8 cellular contexts compared by ENCODE assay signal in the genomic region with DNA sequence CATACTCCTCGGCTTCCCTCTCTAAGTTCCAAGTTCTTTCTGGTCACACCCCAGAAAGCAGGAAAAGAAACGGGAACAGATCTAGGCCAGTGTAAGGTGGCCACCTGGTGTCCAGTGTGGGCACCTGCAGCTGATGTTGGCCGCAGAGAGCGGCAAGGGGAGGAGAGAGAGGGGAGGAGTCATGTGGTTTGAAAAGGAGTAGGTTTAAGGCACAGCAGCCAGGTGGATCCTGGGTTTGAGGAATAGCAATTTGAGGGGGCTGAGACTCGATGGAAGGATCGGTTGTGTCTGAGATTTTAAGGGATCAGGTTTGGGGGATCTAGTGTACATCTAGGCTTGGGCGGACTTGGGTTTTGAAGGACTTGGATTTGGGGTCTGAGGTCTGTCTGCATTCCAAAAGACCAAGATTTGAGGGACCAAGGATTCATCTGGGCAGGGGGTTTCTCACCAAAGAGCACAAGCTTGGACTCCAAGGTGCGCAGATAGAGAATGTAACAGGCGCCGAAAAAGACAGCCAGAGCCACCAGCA. TPM values are rescaled to one million over a fixed set of nuclear protein-coding genes. Genes with fewer than 3 reads are reported as not detected.
DNase-seq lines count a peak whose midpoint lies in the region; ATAC-seq and TF ChIP-seq lines count a peak whose summit lies in the region.

No MANE protein-coding gene starts in this region.

- peaks cover 33% of the 10 kb centered on the region for H3K4me1 Mint-ChIP-seq in stimulated activated effector memory CD8-positive, alpha-beta T cell treated with anti-CD3 and anti-CD28 coated beads, Interleukin-12 subunit alpha, Interleukin-12 subunit beta, amount 100 ng/mL, for 72 hours

- peak overlapping the region in 51 of 59 donors; percentile 9 to 95 (median 84) for H3K27ac ChIP-seq in dorsolateral prefrontal cortex

- intact Hi-C loops in dorsolateral prefrontal cortex (cut with DNase I) = loop anchor here (2.0 to 10.0 kb wide), 6 partner anchors 74 to 1513 kb away; a partner anchor contains a TSS

- peaks cover 20% of the 10 kb centered on the region for H3K36me3 Mint-ChIP-seq in stimulated activated effector memory CD8-positive, alpha-beta T cell treated with anti-CD3 and anti-CD28 coated beads, Interleukin-12 subunit alpha, Interleukin-12 subunit beta, amount 100 ng/mL, for 72 hours

- TF ChIP-seq CTCF in AG10803 (conservative IDR thresholded peaks at IDR 0.05; ENCODE audit: low read length) = peak; percentile 73
- peak; percentile 81 for TF ChIP-seq CTCF in GM12875 (IDR thresholded peaks at IDR 0.05; ENCODE audit: borderline replicate concordance, insufficient read depth, low read depth, low read length)
- peak; percentile 46 to 82 (median 72) for TF ChIP-seq CTCF in dorsolateral prefrontal cortex (IDR thresholded peaks at IDR 0.05 in 54 of 56, conservative IDR thresholded peaks at IDR 0.05 in 2 of 56; ENCODE audit: low read depth in 1 of 56, partially characterized antibody in 56 of 56)

- H3K4me3 Mint-ChIP-seq in stimulated activated effector memory CD8-positive, alpha-beta T cell treated with anti-CD3 and anti-CD28 coated beads, Interleukin-12 subunit alpha, Interleukin-12 subunit beta, amount 100 ng/mL, for 72 hours = peak overlapping the region; percentile 82

- ATAC-seq in left lobe of liver (peak; percentile 82), HG02852 (IDR thresholded peaks at IDR 0.05; ENCODE audit: unreplicated experiment) (no peak)
- ATAC-seq in stimulated activated effector memory CD8-positive, alpha-beta T cell treated with anti-CD3 and anti-CD28 coated beads, Interleukin-12 subunit alpha, Interleukin-12 subunit beta, amount 100 ng/mL, for 72 hours = peak; percentile 29

- peak overlapping the region; percentile 85 for H3K27ac Mint-ChIP-seq in stimulated activated effector memory CD8-positive, alpha-beta T cell treated with anti-CD3 and anti-CD28 coated beads, Interleukin-12 subunit alpha, Interleukin-12 subunit beta, amount 100 ng/mL, for 72 hours

- DNase-seq in AG10803 (ENCODE audit: low read depth) = peak; percentile 79
- DNase-seq in NCI-H146 treated with DMSO at 0.1 percent for 48 hours (lab: John Stamatoyannopoulos, UW; ENCODE audit: unreplicated experiment) = peak; percentile 92
- peak; percentile 14 for DNase-seq in T-helper 22 cell (ENCODE audit: low read depth)
- peak in 9 of 10 donors; percentile 41 to 69 (median 60) for DNase-seq in dorsolateral prefrontal cortex
- peak; percentile 72 for DNase-seq in left lobe of liver (ENCODE audit: low spot score)
- DNase-seq in stimulated activated effector memory CD8-positive, alpha-beta T cell treated with anti-CD3 and anti-CD28 coated beads, Interleukin-12 subunit alpha, Interleukin-12 subunit beta, amount 100 ng/mL, for 72 hours (ENCODE audit: low spot score in 2 of 2) = peak in 1 of 2 donors; percentile 59

- H3K9me3 Mint-ChIP-seq in stimulated activated effector memory CD8-positive, alpha-beta T cell treated with anti-CD3 and anti-CD28 coated beads, Interleukin-12 subunit alpha, Interleukin-12 subunit beta, amount 100 ng/mL, for 72 hours = no peaks in the 10 kb centered on the region

- H3K4me3 ChIP-seq in AG10803 (ENCODE audit: low read length) = peak overlapping the region; percentile 94
- H3K4me3 ChIP-seq in GM12875 (ENCODE audit: low read depth, low read length) = peak overlapping the region; percentile 74
- H3K4me3 ChIP-seq in dorsolateral prefrontal cortex = peak overlapping the region in 58 of 59 donors; percentile 71 to 99 (median 94)

- no peaks in the 10 kb centered on the region for H3K27me3 ChIP-seq in dorsolateral prefrontal cortex

RNA-seq across cellular contexts. Expression of a gene that starts 1.2 kb away (rescaled TPM):
- total RNA-seq in dorsolateral prefrontal cortex = 100 to 1,000 TPM; 113 to 188 (median 144) TPM
- total RNA-seq in left lobe of liver = 106 TPM

RNA-seq across cellular contexts. Expression of a gene that starts 29.7 kb away (rescaled TPM):
- total RNA-seq in dorsolateral prefrontal cortex (1 to 10 TPM in 51 of 120 experiments, under 1 TPM in 67, not detected in 2; 0.22 to 3.2 (median 0.95) TPM), left lobe of liver (not detected)

RNA-seq across cellular contexts. Expression of a gene that starts 36.1 kb away (rescaled TPM):
- total RNA-seq in dorsolateral prefrontal cortex (100 to 1,000 TPM; 156 to 918 (median 662) TPM), left lobe of liver (0.10 TPM)

Comparison
In these comparisons a context has a peak if more than half of its experiments do, and no peak if none do; other contexts are left out.
1. RNA of a gene that starts 36.1 kb away (total RNA-seq): 156 to 918 TPM in dorsolateral prefrontal cortex; 0.10 TPM in left lobe of liver (single experiment); every median in the first group is over 100 times any median in the second.
2. Peak in every context shown above with its lines, with median percentiles within 50 percentile points of each other: H3K4me3 ChIP-seq and CTCF ChIP-seq.